9 cellular contexts compared by ENCODE assay signal in the genomic region with DNA sequence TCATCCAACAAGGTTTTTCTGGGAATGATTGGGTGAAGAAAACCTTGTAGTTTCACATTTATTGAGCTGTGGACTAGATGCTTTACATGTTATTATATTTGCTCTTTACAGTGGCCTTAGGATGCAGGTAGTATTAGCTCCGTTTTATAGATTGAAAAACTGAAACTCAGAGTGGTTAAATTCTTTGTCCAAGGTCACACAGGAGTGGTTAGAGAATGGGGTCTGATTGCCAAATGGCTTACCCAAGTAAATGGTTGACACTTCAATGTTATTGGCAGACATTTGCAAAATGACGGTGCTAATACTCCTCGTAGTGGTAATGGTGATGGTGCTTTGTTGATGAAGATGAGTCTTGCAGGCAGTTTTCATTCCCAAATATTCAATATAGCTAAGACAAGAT. TPM values are rescaled to one million over a fixed set of nuclear protein-coding genes. Genes with fewer than 3 reads are reported as not detected.
DNase-seq lines count a peak whose midpoint lies in the region; ATAC-seq, FAIRE-seq and TF ChIP-seq lines count a peak whose summit lies in the region.
"Had no signal": no experiment of that assay in that cellular context is flagged by ENCODE, and none has a peak within 500 bp of the region (broad histone marks: within the 10 kb centered on the region; RNA-seq: fewer than 3 reads in every experiment).

No MANE protein-coding gene starts in this region.

- peaks cover 72% of the 10 kb centered on the region for H3K79me2 ChIP-seq in PC-3 (ENCODE audit: low read length)

- H3K27ac ChIP-seq in PC-3 (ENCODE audit: low read length) (peak overlapping the region; percentile 34), kidney (ENCODE audit: low read depth in 2 of 2, low read length in 2 of 2) (no peak overlapping the region)

- H3F3A ChIP-seq in PC-3 (ENCODE audit: low read length, unreplicated experiment): no peaks in the 10 kb centered on the region

- ATAC-seq in PC-3: no peak
- ATAC-seq in stimulated activated effector memory CD8-positive, alpha-beta T cell treated with anti-CD3 and anti-CD28 coated beads, Interleukin-12 subunit alpha, Interleukin-12 subunit beta, amount 100 ng/mL, for 72 hours: no peak
- ATAC-seq in GM21786 (IDR thresholded peaks at IDR 0.05; ENCODE audit: unreplicated experiment): no peak
- ATAC-seq: right cardiac atrium had no signal

- H4K20me1 ChIP-seq in PC-3 (ENCODE audit: low read length): peaks cover 51% of the 10 kb centered on the region

- TF ChIP-seq CTCF in PC-3 (conservative IDR thresholded peaks at IDR 0.05; ENCODE audit: low read depth, low read length) (no peak), endothelial cell (IDR thresholded peaks at IDR 0.05; ENCODE audit: unreplicated experiment) (no peak), kidney (IDR thresholded peaks at IDR 0.05; ENCODE audit: borderline replicate concordance, extremely low read depth, insufficient read depth) (no peak)

- peak overlapping the region; percentile 81 for H3K4me3 Mint-ChIP-seq in activated CD4-positive, alpha-beta T cell treated with anti-CD3 and anti-CD28 coated beads, Interleukin-2, amount 10 ng/mL, durations not matched to agents 24 days and 14 days
- H3K4me3 Mint-ChIP-seq in endothelial cell (ENCODE audit: unreplicated experiment): peak overlapping the region; percentile 37
- peak overlapping the region; percentile 87 for H3K4me3 Mint-ChIP-seq in stimulated activated effector memory CD8-positive, alpha-beta T cell treated with anti-CD3 and anti-CD28 coated beads, Interleukin-12 subunit alpha, Interleukin-12 subunit beta, amount 100 ng/mL, for 72 hours

- peak overlapping the region; percentile 95 for H3K4me3 ChIP-seq in PC-3 (ENCODE audit: low read length)
- H3K4me3 ChIP-seq in kidney (ENCODE audit: low read length in 2 of 2): no peak overlapping the region

- peak overlapping the region; percentile 94 for H3K4me2 ChIP-seq in PC-3 (ENCODE audit: low read length)

- H3K9me3 Mint-ChIP-seq in activated CD4-positive, alpha-beta T cell treated with anti-CD3 and anti-CD28 coated beads, Interleukin-2, amount 10 ng/mL, durations not matched to agents 24 days and 14 days: no peaks in the 10 kb centered on the region
- H3K9me3 Mint-ChIP-seq in endothelial cell (ENCODE audit: unreplicated experiment): no peaks in the 10 kb centered on the region
- H3K9me3 Mint-ChIP-seq in stimulated activated effector memory CD8-positive, alpha-beta T cell treated with anti-CD3 and anti-CD28 coated beads, Interleukin-12 subunit alpha, Interleukin-12 subunit beta, amount 100 ng/mL, for 72 hours: no peaks in the 10 kb centered on the region

- H3K36me3 Mint-ChIP-seq in activated CD4-positive, alpha-beta T cell treated with anti-CD3 and anti-CD28 coated beads, Interleukin-2, amount 10 ng/mL, durations not matched to agents 24 days and 14 days (ENCODE audit: low read depth): peaks cover 43% of the 10 kb centered on the region
- H3K36me3 Mint-ChIP-seq in endothelial cell (ENCODE audit: low read depth, unreplicated experiment): peaks cover 11% of the 10 kb centered on the region
- peaks cover 63% of the 10 kb centered on the region for H3K36me3 Mint-ChIP-seq in stimulated activated effector memory CD8-positive, alpha-beta T cell treated with anti-CD3 and anti-CD28 coated beads, Interleukin-12 subunit alpha, Interleukin-12 subunit beta, amount 100 ng/mL, for 72 hours

- intact Hi-C loops in activated CD4-positive, alpha-beta T cell treated with anti-CD3 and anti-CD28 coated beads, Interleukin-2, amount 10 ng/mL, durations not matched to agents 24 days and 14 days (cut with micrococcal nuclease): loop anchor here (5.0 to 10.0 kb wide), 2 partner anchors 201 to 407 kb away; partner anchors contain the start of gene DDX17
- intact Hi-C loops in PC-3 (cut with micrococcal nuclease): no loop called here
- intact Hi-C loops in kidney (cut with DNase I): no loop called here

- H3K27me3 ChIP-seq in PC-3 (ENCODE audit: low read length): no peaks in the 10 kb centered on the region

- H3K4me1 ChIP-seq in PC-3 (ENCODE audit: insufficient read depth, low read length) (peaks cover 36% of the 10 kb centered on the region), kidney (ENCODE audit: control insufficient read depth in 1 of 2, insufficient read depth in 1 of 2, low read depth in 1 of 2, low read length in 2 of 2) (peaks cover 15 to 24% of the 10 kb centered on the region in 2 donors)

- no peaks in the 10 kb centered on the region for H3K9me2 ChIP-seq in PC-3 (replicated peaks; ENCODE audit: low read length)

- no peak overlapping the region for H3K9ac ChIP-seq in PC-3 (ENCODE audit: low read length)
- no peak overlapping the region for H3K9ac ChIP-seq in kidney (ENCODE audit: low read length in 2 of 2)

- DNase-seq in activated CD4-positive, alpha-beta T cell treated with anti-CD3 and anti-CD28 coated beads, Interleukin-2, amount 10 ng/mL, durations not matched to agents 24 days and 14 days: no peak
- no peak for DNase-seq in activated CD4-positive, alpha-beta T cell treated with anti-CD3 and anti-CD28 coated beads, Interleukin-2, amount 50 U/mL, for 4 hours
- DNase-seq in PC-3 (no peak), endothelial cell (ENCODE audit: low spot score) (no peak), cerebellum (ENCODE audit: low spot score) (no peak), kidney (no peak)
- no peak for DNase-seq in stimulated activated effector memory CD8-positive, alpha-beta T cell treated with anti-CD3 and anti-CD28 coated beads, Interleukin-12 subunit alpha, Interleukin-12 subunit beta, amount 100 ng/mL, for 72 hours (ENCODE audit: low spot score in 2 of 2)
- DNase-seq: right cardiac atrium had no signal

- H2AFZ ChIP-seq in PC-3 (ENCODE audit: low read length): no peak overlapping the region

- BruUV-seq in PC-3 (replicated peaks; lab: Mats Ljungman, UMichigan): no TSS peak

- POLR2A ChIA-PET in PC-3 (lab: Charles Lee; ENCODE audit: unreplicated experiment): no interaction called here

- no peaks in the 10 kb centered on the region for H3K9me3 ChIP-seq in PC-3 (ENCODE audit: low read length)
- H3K9me3 ChIP-seq in kidney (ENCODE audit: control insufficient read depth in 1 of 2, low read length in 2 of 2): no peaks in the 10 kb centered on the region

- CTCF ChIA-PET in PC-3 (lab: Charles Lee): no interaction called here

- FAIRE-seq in kidney (lab: Jason Lieb, UNC): no peak

- H3K4me1 Mint-ChIP-seq in activated CD4-positive, alpha-beta T cell treated with anti-CD3 and anti-CD28 coated beads, Interleukin-2, amount 10 ng/mL, durations not matched to agents 24 days and 14 days: peaks cover 66% of the 10 kb centered on the region
- peaks cover 57% of the 10 kb centered on the region for H3K4me1 Mint-ChIP-seq in endothelial cell (ENCODE audit: unreplicated experiment)
- peaks cover 58% of the 10 kb centered on the region for H3K4me1 Mint-ChIP-seq in stimulated activated effector memory CD8-positive, alpha-beta T cell treated with anti-CD3 and anti-CD28 coated beads, Interleukin-12 subunit alpha, Interleukin-12 subunit beta, amount 100 ng/mL, for 72 hours

- peak overlapping the region; percentile 58 for H3K27ac Mint-ChIP-seq in activated CD4-positive, alpha-beta T cell treated with anti-CD3 and anti-CD28 coated beads, Interleukin-2, amount 10 ng/mL, durations not matched to agents 24 days and 14 days
- H3K27ac Mint-ChIP-seq in endothelial cell (ENCODE audit: unreplicated experiment): peak overlapping the region; percentile 61
- H3K27ac Mint-ChIP-seq in stimulated activated effector memory CD8-positive, alpha-beta T cell treated with anti-CD3 and anti-CD28 coated beads, Interleukin-12 subunit alpha, Interleukin-12 subunit beta, amount 100 ng/mL, for 72 hours: peak overlapping the region; percentile 91

- peaks cover 3% of the 10 kb centered on the region for H3K27me3 Mint-ChIP-seq in activated CD4-positive, alpha-beta T cell treated with anti-CD3 and anti-CD28 coated beads, Interleukin-2, amount 10 ng/mL, durations not matched to agents 24 days and 14 days
- H3K27me3 Mint-ChIP-seq in endothelial cell (ENCODE audit: unreplicated experiment): peaks cover 11% of the 10 kb centered on the region

- H3K36me3 ChIP-seq in PC-3 (ENCODE audit: low read depth, low read length): 0 out of 2 replicates have a peak, but pooled peaks cover 3% of the 10 kb centered on the region
- H3K36me3 ChIP-seq in kidney (ENCODE audit: control insufficient read depth in 1 of 2, insufficient read depth in 2 of 2, low read length in 2 of 2): peaks cover 0 to 2% of the 10 kb centered on the region in 2 donors

RNA-seq across cellular contexts. Expression of gene GTPBP1, which starts 2.2 kb away (rescaled TPM):
- total RNA-seq in activated CD4-positive, alpha-beta T cell treated with anti-CD3 and anti-CD28 coated beads, Interleukin-2, amount 10 ng/mL, durations not matched to agents 24 days and 14 days: 102 and 103 TPM in 2 replicates
- total RNA-seq in PC-3 (2014; rRNA removed) (28.2 and 29.6 TPM in 2 replicates), endothelial cell (ENCODE audit: unreplicated experiment) (44.5 TPM), cerebellum (37.6 TPM), kidney (52.0 TPM)
- polyA plus RNA-seq in kidney (ENCODE audit: insufficient read depth, low read depth, low replicate concordance): 11.7 TPM

RNA-seq across cellular contexts. Expression of gene JOSD1, which starts 7.2 kb away (rescaled TPM):
- 90.4 and 93.8 TPM in 2 replicates for total RNA-seq in activated CD4-positive, alpha-beta T cell treated with anti-CD3 and anti-CD28 coated beads, Interleukin-2, amount 10 ng/mL, durations not matched to agents 24 days and 14 days
- total RNA-seq in PC-3 (2014; rRNA removed) (37.5 and 40.3 TPM in 2 replicates), endothelial cell (ENCODE audit: unreplicated experiment) (49.6 TPM), cerebellum (36.9 TPM), kidney (42.8 TPM)
- polyA plus RNA-seq in kidney (ENCODE audit: insufficient read depth, low read depth, low replicate concordance): 12.8 TPM

RNA-seq across cellular contexts. Expression of gene TOMM22, which starts 26.2 kb away (rescaled TPM):
- 169 and 172 TPM in 2 replicates for total RNA-seq in activated CD4-positive, alpha-beta T cell treated with anti-CD3 and anti-CD28 coated beads, Interleukin-2, amount 10 ng/mL, durations not matched to agents 24 days and 14 days
- total RNA-seq in PC-3 (2014; rRNA removed) (68.7 and 82.3 TPM in 2 replicates), endothelial cell (ENCODE audit: unreplicated experiment) (108 TPM), cerebellum (23.0 TPM), kidney (55.0 TPM)
- polyA plus RNA-seq in kidney (ENCODE audit: insufficient read depth, low read depth, low replicate concordance): 103 TPM

RNA-seq across cellular contexts. Expression of gene SUN2, which starts 47.8 kb away (rescaled TPM):
- 124 and 128 TPM in 2 replicates for total RNA-seq in activated CD4-positive, alpha-beta T cell treated with anti-CD3 and anti-CD28 coated beads, Interleukin-2, amount 10 ng/mL, durations not matched to agents 24 days and 14 days
- total RNA-seq in PC-3 (2014; rRNA removed) (54.0 and 55.5 TPM in 2 replicates), endothelial cell (ENCODE audit: unreplicated experiment) (74.4 TPM), cerebellum (84.7 TPM), kidney (199 TPM)
- polyA plus RNA-seq in kidney (ENCODE audit: insufficient read depth, low read depth, low replicate concordance): 41.7 TPM

RNA-seq across cellular contexts. Expression of gene CBY1, which starts 51.5 kb away (rescaled TPM):
- total RNA-seq in activated CD4-positive, alpha-beta T cell treated with anti-CD3 and anti-CD28 coated beads, Interleukin-2, amount 10 ng/mL, durations not matched to agents 24 days and 14 days: 8.4 and 13.3 TPM in 2 replicates
- 12.9 and 14.3 TPM in 2 replicates for total RNA-seq in PC-3 (2014; rRNA removed)
- 29.7 TPM for total RNA-seq in endothelial cell (ENCODE audit: unreplicated experiment)
- total RNA-seq in cerebellum: 17.4 TPM
- 36.0 TPM for total RNA-seq in kidney
- 67.2 TPM for polyA plus RNA-seq in kidney (ENCODE audit: insufficient read depth, low read depth, low replicate concordance)

Comparison
In these comparisons a context has a peak if more than half of its experiments do, and no peak if none do; other contexts are left out.
1. H3K4me3 Mint-ChIP-seq: peak in every context shown above with its lines; median percentile 87 in stimulated activated effector memory CD8-positive, alpha-beta T cell treated with anti-CD3 and anti-CD28 coated beads, Interleukin-12 subunit alpha, Interleukin-12 subunit beta, amount 100 ng/mL, for 72 hours; 81 in activated CD4-positive, alpha-beta T cell treated with anti-CD3 and anti-CD28 coated beads, Interleukin-2, amount 10 ng/mL, durations not matched to agents 24 days and 14 days; 37 in endothelial cell.